8 cellular contexts compared by ENCODE assay signal in genomic region chr17:43779145-43780125, GRCh38. TPM values are rescaled to one million over a fixed set of nuclear protein-coding genes. Genes with fewer than 3 reads are reported as not detected.
DNase-seq lines count a peak whose midpoint lies in the region; ATAC-seq and TF ChIP-seq lines count a peak whose summit lies in the region.

No MANE protein-coding gene starts in this region.

- H3K27me3 Mint-ChIP-seq in T-helper 17 cell: peaks cover 42% of the 10 kb centered on the region

- H3K4me2 ChIP-seq in fibroblast of lung (ENCODE audit: extremely low read depth, insufficient read depth, low read length) (peak overlapping the region; percentile 75), osteoblast (ENCODE audit: insufficient read depth, low read length) (peak overlapping the region; percentile 87)

- ATAC-seq in HG03565 (IDR thresholded peaks at IDR 0.05; ENCODE audit: unreplicated experiment): peak; percentile 8
- peak; percentile 27 for ATAC-seq in T-helper 17 cell
- no peak for ATAC-seq in HG03457 (IDR thresholded peaks at IDR 0.05; ENCODE audit: unreplicated experiment)
- no peak for ATAC-seq in GM21381 (IDR thresholded peaks at IDR 0.05; ENCODE audit: unreplicated experiment)

- no peaks in the 10 kb centered on the region for H3K9me3 ChIP-seq in T-helper 17 cell (ENCODE audit: control insufficient read depth, low read length, poor library complexity, severe bottlenecking)
- no peaks in the 10 kb centered on the region for H3K9me3 ChIP-seq in fibroblast of lung (ENCODE audit: control insufficient read depth, insufficient read depth, low read depth, low read length)
- no peaks in the 10 kb centered on the region for H3K9me3 ChIP-seq in osteoblast (ENCODE audit: low read depth, low read length)

- H3K27me3 ChIP-seq in fibroblast of lung (ENCODE audit: control insufficient read depth, insufficient read depth, low read length) (peaks cover 3% of the 10 kb centered on the region), osteoblast (ENCODE audit: insufficient read depth, low read length) (peaks cover 5% of the 10 kb centered on the region)

- H2AFZ ChIP-seq in fibroblast of lung (ENCODE audit: low read length) (peak overlapping the region; percentile 82), osteoblast (ENCODE audit: low read length) (peak overlapping the region; percentile 91)

- DNase-seq in ELR (ENCODE audit: low read depth) (peak; percentile 60), T-helper 17 cell (no peak), fibroblast of lung (ENCODE audit: low read depth in 2 of 2) (no peak), osteoblast (ENCODE audit: insufficient read length, low spot score, missing footprints) (no peak), foreskin melanocyte (no peak)

- H3K27ac Mint-ChIP-seq in T-helper 17 cell: no peak overlapping the region

- H3K4me3 ChIP-seq in fibroblast of lung (replicated peaks in 1 of 4; ENCODE audit: control extremely low read depth in 1 of 4, insufficient read depth in 1 of 4, low read depth in 3 of 4, low read length in 4 of 4) (peak overlapping the region; percentile 65 to 93 (median 78)), osteoblast (ENCODE audit: insufficient read depth, low read length) (peak overlapping the region; percentile 92)

- peak overlapping the region; percentile 72 for H3K9ac ChIP-seq in fibroblast of lung (ENCODE audit: insufficient read depth, low read length)

- peak overlapping the region; percentile 84 for H3K4me3 Mint-ChIP-seq in T-helper 17 cell

- H3K36me3 ChIP-seq in fibroblast of lung (ENCODE audit: control insufficient read depth, insufficient read depth, low read length) (peaks cover 6% of the 10 kb centered on the region), osteoblast (ENCODE audit: insufficient read depth, low read length) (peaks cover 9% of the 10 kb centered on the region)

- peak in 1 of 2 donors; percentile 13 for TF ChIP-seq CTCF in fibroblast of lung (conservative IDR thresholded peaks at IDR 0.05 in 1 of 2, IDR thresholded peaks at IDR 0.05 in 1 of 2; ENCODE audit: low read depth in 1 of 2, low read length in 2 of 2)
- TF ChIP-seq CTCF in osteoblast (IDR thresholded peaks at IDR 0.05; ENCODE audit: extremely low read depth, low read depth, low read length): peak; percentile 9

- H3K4me1 Mint-ChIP-seq in T-helper 17 cell: peaks cover 10% of the 10 kb centered on the region

- H3K4me1 ChIP-seq in fibroblast of lung (ENCODE audit: control insufficient read depth, extremely low read depth, insufficient read depth, low read length): peaks cover 3% of the 10 kb centered on the region
- H3K4me1 ChIP-seq in osteoblast (ENCODE audit: insufficient read depth, low read length): peaks cover 27% of the 10 kb centered on the region

- no peaks in the 10 kb centered on the region for H3K36me3 Mint-ChIP-seq in T-helper 17 cell (ENCODE audit: low read depth)

- H3K79me2 ChIP-seq in fibroblast of lung (ENCODE audit: control insufficient read depth, insufficient read depth, low read length) (peaks cover 21% of the 10 kb centered on the region), osteoblast (ENCODE audit: insufficient read depth, low read length) (peaks cover 40% of the 10 kb centered on the region)

- H4K20me1 ChIP-seq in fibroblast of lung (ENCODE audit: control insufficient read depth, extremely low read depth, insufficient read depth, low read length) (no peaks in the 10 kb centered on the region), osteoblast (ENCODE audit: insufficient read depth, low read length) (peaks cover 2% of the 10 kb centered on the region)

- peak overlapping the region; percentile 98 for H3K27ac ChIP-seq in fibroblast of lung (ENCODE audit: insufficient read depth, low read length)
- H3K27ac ChIP-seq in osteoblast (ENCODE audit: low read depth, low read length): peak overlapping the region; percentile 95

RNA-seq across cellular contexts. Expression of gene DUSP3, which starts 0.7 kb away (rescaled TPM):
- total RNA-seq in T-helper 17 cell (10 to 100 TPM; 15.5 to 19.0 TPM), fibroblast of lung (43.4 and 51.2 TPM in 2 replicates), osteoblast (67.8 and 68.8 TPM in 2 replicates)
- polyA plus RNA-seq in fibroblast of lung: 54.0 and 55.9 TPM in 2 replicates
- 47.7 and 51.2 TPM in 2 replicates for polyA plus RNA-seq in fibroblast of lung (2012)
- polyA minus RNA-seq in fibroblast of lung (ENCODE audit: low replicate concordance): 65.6 and 77.9 TPM in 2 replicates

RNA-seq across cellular contexts. Expression of gene CFAP97D1, which starts 0.8 kb away (rescaled TPM):
- total RNA-seq in T-helper 17 cell (not detected), fibroblast of lung (under 0.01 TPM in 1 of 2 replicates, not detected in the other), osteoblast (under 0.01 TPM in 1 of 2 replicates, not detected in the other)
- 0.02 and 0.03 TPM in 2 replicates for polyA plus RNA-seq in fibroblast of lung
- polyA plus RNA-seq in fibroblast of lung (2012): 0.09 TPM in 1 of 2 replicates, not detected in the other
- polyA minus RNA-seq in fibroblast of lung (ENCODE audit: low replicate concordance): 0.33 TPM in 1 of 2 replicates, not detected in the other

RNA-seq across cellular contexts. Expression of gene SOST, which starts 20.8 kb away (rescaled TPM):
- total RNA-seq in T-helper 17 cell (not detected), fibroblast of lung (not detected in 2 replicates), osteoblast (not detected in 2 replicates)
- polyA plus RNA-seq in fibroblast of lung: not detected in 2 replicates
- not detected in 2 replicates for polyA plus RNA-seq in fibroblast of lung (2012)
- polyA minus RNA-seq in fibroblast of lung (ENCODE audit: low replicate concordance): not detected in 2 replicates

RNA-seq across cellular contexts. Expression of gene MPP3, which starts 53.5 kb away (rescaled TPM):
- total RNA-seq in T-helper 17 cell: under 1 TPM in 1 of 2 donors, not detected in 1; 0.90 TPM
- 4.4 and 6.9 TPM in 2 replicates for total RNA-seq in fibroblast of lung
- 4.6 and 5.7 TPM in 2 replicates for polyA plus RNA-seq in fibroblast of lung
- 4.0 and 4.1 TPM in 2 replicates for polyA plus RNA-seq in fibroblast of lung (2012)
- 6.9 and 9.6 TPM in 2 replicates for polyA minus RNA-seq in fibroblast of lung (ENCODE audit: low replicate concordance)
- total RNA-seq in osteoblast: 6.2 and 7.1 TPM in 2 replicates

Comparison
In these comparisons a context has a peak if more than half of its experiments do, and no peak if none do; other contexts are left out.
1. ATAC-seq: peak in HG03565 (single experiment) and T-helper 17 cell (single experiment); none in HG03457 (single experiment) and GM21381 (single experiment).